In genomic region chr19:7917292-7918061, GRCh38 we compare ENCODE assay signal across 8 cellular contexts. TPM values are rescaled to one million over a fixed set of nuclear protein-coding genes. Genes with fewer than 3 reads are reported as not detected.
DNase-seq lines count a peak whose midpoint lies in the region; ATAC-seq and TF ChIP-seq lines count a peak whose summit lies in the region.

No MANE protein-coding gene starts in this region.

- H3K9me3 Mint-ChIP-seq in CD8-positive, alpha-beta memory T cell, result no peaks in the 10 kb centered on the region
- H3K9me3 Mint-ChIP-seq in IgD-negative memory B cell, result peaks cover 0 to 2% (median 0%) of the 10 kb centered on the region in 3 donors
- no peaks in the 10 kb centered on the region for H3K9me3 Mint-ChIP-seq in stimulated activated effector memory CD8-positive, alpha-beta T cell treated with anti-CD3 and anti-CD28 coated beads, Interleukin-12 subunit alpha, Interleukin-12 subunit beta, amount 100 ng/mL, for 72 hours

- peak overlapping the region; percentile 22 for H3K4me3 ChIP-seq in CD8-positive, alpha-beta memory T cell (ENCODE audit: low read length)
- H3K4me3 ChIP-seq in WERI-Rb-1 (ENCODE audit: low read depth, low read length), result no peak overlapping the region

- H3K27ac ChIP-seq in CD8-positive, alpha-beta memory T cell (ENCODE audit: low read depth, low read length), result no peak overlapping the region
- H3K27ac ChIP-seq in WERI-Rb-1, result no peak overlapping the region

- H3K27ac Mint-ChIP-seq in CD8-positive, alpha-beta memory T cell, result peak overlapping the region in 7 of 8 donors; percentile 36 to 94 (median 73)
- H3K27ac Mint-ChIP-seq in IgD-negative memory B cell, result peak overlapping the region in 2 of 3 donors; percentile 71 to 90
- no peak overlapping the region for H3K27ac Mint-ChIP-seq in stimulated activated effector memory CD8-positive, alpha-beta T cell treated with anti-CD3 and anti-CD28 coated beads, Interleukin-12 subunit alpha, Interleukin-12 subunit beta, amount 100 ng/mL, for 72 hours

- peaks cover 29% of the 10 kb centered on the region in 2 donors for H3K27me3 Mint-ChIP-seq in CD8-positive, alpha-beta memory T cell
- H3K27me3 Mint-ChIP-seq in IgD-negative memory B cell, result peaks cover 26% of the 10 kb centered on the region

- peaks cover 18% of the 10 kb centered on the region for H3K27me3 ChIP-seq in CD8-positive, alpha-beta memory T cell (ENCODE audit: insufficient read depth, low read length, poor library complexity, severe bottlenecking)
- no peaks in the 10 kb centered on the region for H3K27me3 ChIP-seq in WERI-Rb-1 (ENCODE audit: insufficient read depth, low read depth, severe bottlenecking)

- H3K4me1 Mint-ChIP-seq in CD8-positive, alpha-beta memory T cell, result peaks cover 26 to 54% (median 28%) of the 10 kb centered on the region in 3 donors
- peaks cover 12 to 24% (median 15%) of the 10 kb centered on the region in 3 donors for H3K4me1 Mint-ChIP-seq in IgD-negative memory B cell
- peaks cover 47% of the 10 kb centered on the region for H3K4me1 Mint-ChIP-seq in stimulated activated effector memory CD8-positive, alpha-beta T cell treated with anti-CD3 and anti-CD28 coated beads, Interleukin-12 subunit alpha, Interleukin-12 subunit beta, amount 100 ng/mL, for 72 hours

- peaks cover 3 to 16% (median 3%) of the 10 kb centered on the region in 3 donors for H3K36me3 Mint-ChIP-seq in CD8-positive, alpha-beta memory T cell
- H3K36me3 Mint-ChIP-seq in IgD-negative memory B cell, result peaks cover 5% of the 10 kb centered on the region
- peaks cover 23% of the 10 kb centered on the region for H3K36me3 Mint-ChIP-seq in stimulated activated effector memory CD8-positive, alpha-beta T cell treated with anti-CD3 and anti-CD28 coated beads, Interleukin-12 subunit alpha, Interleukin-12 subunit beta, amount 100 ng/mL, for 72 hours

- no peaks in the 10 kb centered on the region for H3K9me3 ChIP-seq in CD8-positive, alpha-beta memory T cell (ENCODE audit: low read length)
- peaks cover 4% of the 10 kb centered on the region for H3K9me3 ChIP-seq in WERI-Rb-1 (ENCODE audit: severe bottlenecking)

- H3K36me3 ChIP-seq in CD8-positive, alpha-beta memory T cell (ENCODE audit: insufficient read depth, low read length), result no peaks in the 10 kb centered on the region
- H3K36me3 ChIP-seq in WERI-Rb-1, result peaks cover 14% of the 10 kb centered on the region

- peak; percentile 55 for ATAC-seq in stimulated activated effector memory CD8-positive, alpha-beta T cell treated with anti-CD3 and anti-CD28 coated beads, Interleukin-12 subunit alpha, Interleukin-12 subunit beta, amount 100 ng/mL, for 72 hours
- no peak for ATAC-seq in GM21381 (IDR thresholded peaks at IDR 0.05; ENCODE audit: unreplicated experiment)

- POLR2A ChIA-PET in CD8-positive, alpha-beta memory T cell (lab: Charles Lee), result interaction anchor here (0.6 to 3.0 kb wide), 5 partner anchors 8 to 88 kb away, joined by 3 to 11 read pairs (median 4); partner anchors contain the start of genes ELAVL1 and MAP2K7

- 0 out of 2 replicates have a peak, but pooled peaks have one; percentile 33 for TF ChIP-seq CTCF in WERI-Rb-1 (IDR thresholded peaks at IDR 0.05; ENCODE audit: low read depth, low read length)

- DNase-seq in CD8-positive, alpha-beta memory T cell, result peak; percentile 43 to 72 (median 48)
- peak; percentile 28 for DNase-seq in WERI-Rb-1
- DNase-seq in central memory CD4-positive, alpha-beta T cell, result peak; percentile 46
- peak; percentile 56 for DNase-seq in kidney tubule cell (ENCODE audit: low spot score)
- peak; percentile 41 to 79 for DNase-seq in stimulated activated effector memory CD8-positive, alpha-beta T cell treated with anti-CD3 and anti-CD28 coated beads, Interleukin-12 subunit alpha, Interleukin-12 subunit beta, amount 100 ng/mL, for 72 hours (ENCODE audit: low spot score in 2 of 2)
- no peak for DNase-seq in RKO (ENCODE audit: low spot score)

- CTCF ChIA-PET in CD8-positive, alpha-beta memory T cell (lab: Charles Lee), result interaction anchor here (1.0 to 8.3 kb wide), 7 partner anchors 9 to 237 kb away, joined by 3 to 41 read pairs (median 4); partner anchors contain the start of genes MAP2K7, TIMM44 and TRAPPC5

- peak overlapping the region; percentile 73 to 91 (median 81) for H3K4me3 Mint-ChIP-seq in CD8-positive, alpha-beta memory T cell
- peak overlapping the region; percentile 64 to 85 (median 79) for H3K4me3 Mint-ChIP-seq in IgD-negative memory B cell
- peak overlapping the region; percentile 85 for H3K4me3 Mint-ChIP-seq in stimulated activated effector memory CD8-positive, alpha-beta T cell treated with anti-CD3 and anti-CD28 coated beads, Interleukin-12 subunit alpha, Interleukin-12 subunit beta, amount 100 ng/mL, for 72 hours

- H3K4me1 ChIP-seq in CD8-positive, alpha-beta memory T cell (ENCODE audit: insufficient read depth, low read length), result peaks cover 37% of the 10 kb centered on the region

RNA-seq across cellular contexts. Expression of gene SNAPC2, which starts 2.7 kb away (rescaled TPM):
- 10 to 100 TPM; 17.4 to 18.2 TPM for total RNA-seq in CD8-positive, alpha-beta memory T cell
- 21.9 TPM for polyA plus RNA-seq in CD8-positive, alpha-beta memory T cell
- polyA plus RNA-seq in IgD-negative memory B cell, result 19.0 TPM

RNA-seq across cellular contexts. Expression of gene TGFBR3L, which starts 2.8 kb away (rescaled TPM):
- total RNA-seq in CD8-positive, alpha-beta memory T cell, result 1 to 10 TPM; 7.7 to 8.6 TPM
- 1.3 TPM for polyA plus RNA-seq in CD8-positive, alpha-beta memory T cell
- not detected for polyA plus RNA-seq in IgD-negative memory B cell

RNA-seq across cellular contexts. Expression of gene CTXN1, which starts 8.5 kb away (rescaled TPM):
- under 1 TPM; 0.42 to 0.72 TPM for total RNA-seq in CD8-positive, alpha-beta memory T cell
- polyA plus RNA-seq in CD8-positive, alpha-beta memory T cell, result not detected
- polyA plus RNA-seq in IgD-negative memory B cell, result not detected

RNA-seq across cellular contexts. Expression of gene MAP2K7, which starts 13.8 kb away (rescaled TPM):
- 10 to 100 TPM; 35.9 to 38.3 TPM for total RNA-seq in CD8-positive, alpha-beta memory T cell
- polyA plus RNA-seq in CD8-positive, alpha-beta memory T cell, result 2.0 TPM
- polyA plus RNA-seq in IgD-negative memory B cell, result 2.4 TPM

RNA-seq across cellular contexts. Expression of gene TIMM44, which starts 26.0 kb away (rescaled TPM):
- 100 to 1,000 TPM; 105 to 107 TPM for total RNA-seq in CD8-positive, alpha-beta memory T cell
- 16.9 TPM for polyA plus RNA-seq in CD8-positive, alpha-beta memory T cell
- polyA plus RNA-seq in IgD-negative memory B cell, result 16.1 TPM
